In the genomic region with DNA sequence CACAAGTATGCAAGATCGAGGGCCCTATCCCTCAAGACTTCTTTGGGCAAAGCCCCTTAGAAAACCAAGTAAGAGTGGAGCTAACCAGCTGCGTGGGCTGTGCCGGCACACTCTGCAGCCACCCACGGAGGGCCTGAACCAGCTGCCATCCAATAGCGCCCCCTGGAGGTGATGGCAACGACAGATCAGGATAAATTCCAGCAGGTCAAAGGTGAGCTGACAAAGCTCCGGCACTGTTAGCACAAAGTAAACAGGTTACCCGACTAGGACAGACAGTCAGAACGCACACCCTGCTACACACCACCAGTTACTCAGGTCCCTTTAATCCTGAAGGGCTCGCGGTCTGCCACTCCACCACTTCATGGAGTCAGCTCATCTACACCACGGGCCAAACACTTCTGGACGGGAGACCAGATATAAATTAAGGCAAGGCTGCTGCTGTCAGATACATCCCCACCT, we compare ENCODE assay signal across 8 cellular contexts. TPM values are rescaled to one million over a fixed set of nuclear protein-coding genes. Genes with fewer than 3 reads are reported as not detected.
A peak's percentile ranks its signal among the peaks of the same experiment; 100 is the strongest.
DNase-seq lines count a peak whose midpoint lies in the region; ATAC-seq and TF ChIP-seq lines count a peak whose summit lies in the region.

No MANE protein-coding gene starts in this region.

- H3K27me3 Mint-ChIP-seq in osteocyte (ENCODE audit: unreplicated experiment) (no peaks in the 10 kb centered on the region), type B pancreatic cell (no peaks in the 10 kb centered on the region)

- peaks cover 10% of the 10 kb centered on the region for H3K4me1 Mint-ChIP-seq in osteocyte (ENCODE audit: unreplicated experiment)
- peaks cover 24% of the 10 kb centered on the region for H3K4me1 Mint-ChIP-seq in type B pancreatic cell (ENCODE audit: unreplicated experiment)

- no peak for ATAC-seq in HG03378 (IDR thresholded peaks at IDR 0.05; ENCODE audit: unreplicated experiment)

- H3K4me3 Mint-ChIP-seq in osteocyte (ENCODE audit: unreplicated experiment) (no peak overlapping the region), type B pancreatic cell (no peak overlapping the region)

- H3K9me3 ChIP-seq in NT2/D1 (ENCODE audit: insufficient read depth, low read length): no peaks in the 10 kb centered on the region

- H3K9me3 Mint-ChIP-seq in osteocyte (ENCODE audit: unreplicated experiment) (no peaks in the 10 kb centered on the region), type B pancreatic cell (no peaks in the 10 kb centered on the region)

- no peak overlapping the region for H3K9ac ChIP-seq in NT2/D1 (ENCODE audit: insufficient read length, low read depth)

- H3K27ac Mint-ChIP-seq in osteocyte (ENCODE audit: unreplicated experiment) (no peak overlapping the region), type B pancreatic cell (no peak overlapping the region)

- no peak overlapping the region for H3K27ac ChIP-seq in 22Rv1

- DNase-seq in NT2/D1 (ENCODE audit: low read depth, low spot score) (peak; percentile 63), activated T-cell treated with anti-CD3 and anti-CD28 coated beads for 4 hours (peak; percentile 74), fibroblast of peridontal ligament (ENCODE audit: extremely low read depth) (peak; percentile 43), osteocyte (ENCODE audit: extremely low spot score, unreplicated experiment) (no peak), type B pancreatic cell (ENCODE audit: extremely low spot score, unreplicated experiment) (peak; percentile 80)

- TF ChIP-seq CTCF in 22Rv1 (IDR thresholded peaks at IDR 0.05) (peak; percentile 99), GM12872 (IDR thresholded peaks at IDR 0.05; ENCODE audit: insufficient read depth, low read depth, low read length) (peak; percentile 85), osteocyte (IDR thresholded peaks at IDR 0.05) (peak; percentile 67), type B pancreatic cell (conservative IDR thresholded peaks at IDR 0.05) (peak; percentile 81)

- H3K36me3 ChIP-seq in NT2/D1 (ENCODE audit: insufficient read depth, insufficient read length, low read length): peaks cover 73% of the 10 kb centered on the region

- H3K4me3 ChIP-seq in NT2/D1 (ENCODE audit: insufficient read length, low read depth): no peak overlapping the region

- H3K4me1 ChIP-seq in NT2/D1 (ENCODE audit: insufficient read depth, insufficient read length): no peaks in the 10 kb centered on the region

- H3K36me3 Mint-ChIP-seq in osteocyte (ENCODE audit: unreplicated experiment): peaks cover 32% of the 10 kb centered on the region
- H3K36me3 Mint-ChIP-seq in type B pancreatic cell: peaks cover 23% of the 10 kb centered on the region

- H3K27me3 ChIP-seq in NT2/D1 (ENCODE audit: insufficient read depth, insufficient read length): no peaks in the 10 kb centered on the region

RNA-seq across cellular contexts. Expression of a gene that starts 4.9 kb away (rescaled TPM):
- total RNA-seq in osteocyte (6.4 and 7.0 TPM in 2 replicates), type B pancreatic cell (ENCODE audit: low replicate concordance) (13.2 and 18.1 TPM in 2 replicates)

RNA-seq across cellular contexts. Expression of a gene that starts 14.9 kb away (rescaled TPM):
- total RNA-seq in osteocyte: not detected in 2 replicates
- 2.9 and 3.1 TPM in 2 replicates for total RNA-seq in type B pancreatic cell (ENCODE audit: low replicate concordance)

RNA-seq across cellular contexts. Expression of a gene that starts 44.1 kb away (rescaled TPM):
- total RNA-seq in osteocyte: 0.16 and 0.27 TPM in 2 replicates
- 0.43 and 0.68 TPM in 2 replicates for total RNA-seq in type B pancreatic cell (ENCODE audit: low replicate concordance)

RNA-seq across cellular contexts. Expression of a gene that starts 48.5 kb away (rescaled TPM):
- not detected in 2 replicates for total RNA-seq in osteocyte
- 4.3 and 19.4 TPM in 2 replicates for total RNA-seq in type B pancreatic cell (ENCODE audit: low replicate concordance)
